17 cellular contexts compared by ENCODE assay signal in genomic region chr22:27097933-27098332, GRCh38.
"Had no signal": no experiment of that assay in that cellular context is flagged by ENCODE, and none has a peak within 500 bp of the region (broad histone marks: within the 10 kb centered on the region; RNA-seq: fewer than 3 reads in every experiment).

No MANE protein-coding gene starts in this region.

- H3K4me1 ChIP-seq: adrenal gland, left lung, parathyroid adenoma had no signal

- H3K27ac ChIP-seq: adrenal gland, brain microvascular endothelial cell, heart left ventricle, left lung, parathyroid adenoma, thyroid gland, vagina had no signal

- H3K27me3 ChIP-seq: brain microvascular endothelial cell, thyroid gland, vagina had no signal

- H3K36me3 Mint-ChIP-seq: activated naive CD4-positive, alpha-beta T cell treated with anti-CD3 and anti-CD28 coated beads, Interleukin-2, amount 50 U/mL, for 24 hours; naive thymus-derived CD4-positive, alpha-beta T cell; stimulated activated memory B cell treated with anti-CD40 and anti-IgM and Interleukin-4, amounts not matched to agents 10 μg/mL and 1 μg/mL and 100 μg/mL, for 72 hours had no signal

- H3K9ac ChIP-seq: parathyroid adenoma had no signal

- H3K27ac Mint-ChIP-seq: activated naive CD4-positive, alpha-beta T cell treated with anti-CD3 and anti-CD28 coated beads, Interleukin-2, amount 50 U/mL, for 24 hours; dendritic cell treated with granulocyte-macrophage colony-stimulating factor and Interleukin-4, amounts not matched to agents 40 ng/mL and 50 ng/mL, for 4 days; naive thymus-derived CD4-positive, alpha-beta T cell; stimulated activated memory B cell treated with anti-CD40 and anti-IgM and Interleukin-4, amounts not matched to agents 10 μg/mL and 1 μg/mL and 100 μg/mL, for 72 hours had no signal

- H3K4me3 Mint-ChIP-seq: activated naive CD4-positive, alpha-beta T cell treated with anti-CD3 and anti-CD28 coated beads, Interleukin-2, amount 50 U/mL, for 24 hours; central memory CD8-positive, alpha-beta T cell; dendritic cell treated with granulocyte-macrophage colony-stimulating factor and Interleukin-4, amounts not matched to agents 40 ng/mL and 50 ng/mL, for 4 days; naive thymus-derived CD4-positive, alpha-beta T cell; stimulated activated memory B cell treated with anti-CD40 and anti-IgM and Interleukin-4, amounts not matched to agents 10 μg/mL and 1 μg/mL and 100 μg/mL, for 72 hours had no signal

- H3K79me2 ChIP-seq: parathyroid adenoma had no signal

- H3K4me1 Mint-ChIP-seq: activated naive CD4-positive, alpha-beta T cell treated with anti-CD3 and anti-CD28 coated beads, Interleukin-2, amount 50 U/mL, for 24 hours; central memory CD8-positive, alpha-beta T cell; stimulated activated memory B cell treated with anti-CD40 and anti-IgM and Interleukin-4, amounts not matched to agents 10 μg/mL and 1 μg/mL and 100 μg/mL, for 72 hours had no signal

- H3K4me3 ChIP-seq: adrenal gland, heart left ventricle, left lung, thyroid gland, vagina had no signal

- H3K36me3 ChIP-seq: adrenal gland, brain microvascular endothelial cell, heart left ventricle, left lung, thyroid gland, vagina had no signal

- DNase-seq: activated effector memory CD4-positive, alpha-beta T cell treated with Interleukin-2 at 50 U/mL for 16 hours; adrenal gland; brain microvascular endothelial cell; effector memory CD4-positive, alpha-beta T cell; foreskin melanocyte; heart left ventricle; left lung; mammary epithelial cell; naive thymus-derived CD4-positive, alpha-beta T cell; stimulated activated CD4-positive, alpha-beta T cell treated with anti-CD3 and anti-CD28 coated beads, Interleukin-2, amount 100 ng/mL, for 48 hours; thyroid gland had no signal

- H3K9me3 Mint-ChIP-seq: activated naive CD4-positive, alpha-beta T cell treated with anti-CD3 and anti-CD28 coated beads, Interleukin-2, amount 50 U/mL, for 24 hours; central memory CD8-positive, alpha-beta T cell; dendritic cell treated with granulocyte-macrophage colony-stimulating factor and Interleukin-4, amounts not matched to agents 40 ng/mL and 50 ng/mL, for 4 days; stimulated activated memory B cell treated with anti-CD40 and anti-IgM and Interleukin-4, amounts not matched to agents 10 μg/mL and 1 μg/mL and 100 μg/mL, for 72 hours had no signal

- ATAC-seq: heart left ventricle; left lung; naive thymus-derived CD4-positive, alpha-beta T cell; stimulated activated memory B cell treated with anti-CD40 and anti-IgM and Interleukin-4, amounts not matched to agents 10 μg/mL and 1 μg/mL and 100 μg/mL, for 72 hours had no signal
